8 cellular contexts compared by ENCODE assay signal in genomic region chr19:6516659-6517291, GRCh38.
DNase-seq lines count a peak whose midpoint lies in the region; ATAC-seq and TF ChIP-seq lines count a peak whose summit lies in the region.

No MANE protein-coding gene starts in this region.

- peak overlapping the region; percentile 65 to 87 for H3K4me3 ChIP-seq in mucosa of rectum (ENCODE audit: low read length in 2 of 2)

- ATAC-seq in GM19043 (IDR thresholded peaks at IDR 0.05; ENCODE audit: low read depth, unreplicated experiment) = peak; percentile 39

- no peaks in the 10 kb centered on the region for H3K36me3 ChIP-seq in mucosa of rectum (ENCODE audit: control insufficient read depth in 2 of 2, insufficient read depth in 2 of 2, low read length in 2 of 2)

- H3K4me1 ChIP-seq in mucosa of rectum (ENCODE audit: control insufficient read depth in 2 of 2, insufficient read depth in 2 of 2, low read length in 2 of 2) = peaks cover 6 to 9% of the 10 kb centered on the region in 2 donors

- peak overlapping the region; percentile 64 to 65 for H3K9ac ChIP-seq in mucosa of rectum (ENCODE audit: low read depth in 1 of 2, low read length in 2 of 2)

- peak; percentile 28 for DNase-seq in AG09319 (ENCODE audit: extremely low read depth, low read depth)
- peak; percentile 80 for DNase-seq in HPDE6-E6E7 (ENCODE audit: extremely low spot score)
- peak; percentile 88 for DNase-seq in OCI-M1 (lab: John Stamatoyannopoulos, UW)
- peak; percentile 89 for DNase-seq in activated T-cell treated with anti-CD3 and anti-CD28 coated beads for 48 hours (ENCODE audit: low read depth)
- peak; percentile 79 to 89 for DNase-seq in erythroblast (lab: John Stamatoyannopoulos, UW)
- DNase-seq in stimulated activated CD8-positive, alpha-beta memory T cell treated with anti-CD3 and anti-CD28 coated beads, Interleukin-2, amount 100 ng/mL, for 48 hours (ENCODE audit: low read depth in 2 of 2) = peak; percentile 91 to 95

- peak; percentile 98 for TF ChIP-seq CTCF in AG09319 (IDR thresholded peaks at IDR 0.05; ENCODE audit: low read depth, low read length)

- H3K27me3 ChIP-seq in mucosa of rectum (ENCODE audit: control insufficient read depth in 2 of 2, insufficient read depth in 2 of 2, low read length in 2 of 2) = no peaks in the 10 kb centered on the region

- TF ChIP-seq POLR2A in erythroblast (IDR thresholded peaks at IDR 0.05; ENCODE audit: low read length) = peak; percentile 31

- peak overlapping the region; percentile 32 to 57 for H3K27ac ChIP-seq in mucosa of rectum (ENCODE audit: low read depth in 2 of 2, low read length in 2 of 2)

- H3K9me3 ChIP-seq in mucosa of rectum (ENCODE audit: control insufficient read depth in 2 of 2, low read length in 2 of 2) = no peaks in the 10 kb centered on the region

Comparison
In these comparisons a context has a peak if more than half of its experiments do, and no peak if none do; other contexts are left out.
1. Peak in every context shown above with its lines: DNase-seq, ATAC-seq, H3K4me3 ChIP-seq and H3K27ac ChIP-seq.
2. DNase-seq: peak in every context shown above with its lines; median percentile 93 in stimulated activated CD8-positive, alpha-beta memory T cell treated with anti-CD3 and anti-CD28 coated beads, Interleukin-2, amount 100 ng/mL, for 48 hours; 89 in activated T-cell treated with anti-CD3 and anti-CD28 coated beads for 48 hours; 88 in OCI-M1; 84 in erythroblast; 80 in HPDE6-E6E7; 28 in AG09319.